Comparison of ENCODE assay signal across 30 cellular contexts in genomic region chr6:9620687-9621086, GRCh38.
"Had no signal": no experiment of that assay in that cellular context is flagged by ENCODE, and none has a peak within 500 bp of the region (broad histone marks: within the 10 kb centered on the region; RNA-seq: fewer than 3 reads in every experiment).

No MANE protein-coding gene starts in this region.

- H3K4me2 ChIP-seq: KMS-11 had no signal

- H3K36me3 ChIP-seq: brain microvascular endothelial cell had no signal

- H3K27me3 ChIP-seq: brain microvascular endothelial cell had no signal

- H3K9ac ChIP-seq: KMS-11 had no signal

- ATAC-seq: activated CD8-positive, alpha-beta memory T cell treated with anti-CD3 and anti-CD28 coated beads, Interleukin-2, amount 10 ng/mL, durations not matched to agents 7 days and 5 days; activated naive CD8-positive, alpha-beta T cell treated with anti-CD3 and anti-CD28 coated beads, Interleukin-2, amount 50 U/mL, for 24 hours; Panc1; T-cell; T-helper 17 cell had no signal

- DNase-seq: activated B cell treated with CpG ODN at 0.5 μM for 24 hours; activated CD4-positive, alpha-beta memory T cell treated with anti-CD3 and anti-CD28 coated beads, Interleukin-2, amount 10 ng/mL, durations not matched to agents 7 days and 5 days; activated CD4-positive, alpha-beta T cell treated with anti-CD3 and anti-CD28 coated beads for 1 hour; activated CD4-positive, alpha-beta T cell treated with anti-CD3 and anti-CD28 coated beads for 48 hours; activated CD8-positive, alpha-beta memory T cell treated with anti-CD3 and anti-CD28 coated beads for 24 hours; activated CD8-positive, alpha-beta memory T cell treated with anti-CD3 and anti-CD28 coated beads, Interleukin-2, amount 10 ng/mL, durations not matched to agents 7 days and 5 days; activated CD8-positive, alpha-beta memory T cell treated with anti-CD3 and anti-CD28 coated beads, Interleukin-2, amount 50 U/mL, for 48 hours; activated effector memory CD4-positive, alpha-beta T cell treated with Interleukin-2 at 50 U/mL for 16 hours; activated naive CD4-positive, alpha-beta T cell treated with anti-CD3 and anti-CD28 coated beads, Interleukin-2, amount 10 ng/mL, durations not matched to agents 7 days and 5 days; activated naive CD8-positive, alpha-beta T cell treated with anti-CD3 and anti-CD28 coated beads, Interleukin-2, amount 50 U/mL, for 24 hours; activated T-cell treated with anti-CD3 and anti-CD28 coated beads, Interleukin-2, amount 50 U/mL, for 48 hours; brain microvascular endothelial cell; central memory CD4-positive, alpha-beta T cell; MM.1S; MV-4-11; NCI-H1092; NCI-H1436 treated with DMSO at 0.1 percent for 48 hours; NCI-H1694 treated with DMSO at 0.1 percent for 48 hours; NCI-H2029 treated with DMSO at 0.1 percent for 48 hours; NCI-H2107; NCI-H2171; NCI-H446; NCI-H510A treated with DMSO at 0.1 percent for 48 hours; NCI-H526 treated with DMSO at 0.1 percent for 48 hours; NCI-H82; T-cell; T-helper 17 cell had no signal

- H3K27ac ChIP-seq: brain microvascular endothelial cell, KMS-11, VCaP had no signal
